In the genomic region with DNA sequence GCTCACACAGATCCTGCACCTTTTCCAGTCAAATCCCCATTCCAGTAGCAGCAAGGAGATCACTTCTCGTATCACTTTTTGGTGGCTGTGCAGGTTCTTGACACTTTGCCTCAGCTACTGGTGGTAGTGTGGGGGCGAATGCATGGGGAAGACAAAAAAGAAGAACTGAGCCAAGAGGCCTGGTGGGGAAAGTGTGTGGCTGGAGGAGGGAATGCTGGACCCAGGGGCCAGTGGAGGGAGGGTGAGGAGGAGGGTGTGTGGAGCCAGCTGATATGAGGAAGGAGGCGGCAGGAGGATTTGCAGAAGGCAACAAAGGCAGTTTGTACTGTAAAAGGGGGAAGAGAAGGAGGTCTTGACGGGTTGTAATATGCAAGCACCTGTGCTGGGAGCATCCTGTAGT, we compare ENCODE assay signal across 13 cellular contexts. TPM values are rescaled to one million over a fixed set of nuclear protein-coding genes. Genes with fewer than 3 reads are reported as not detected.
DNase-seq lines count a peak whose midpoint lies in the region; ATAC-seq and TF ChIP-seq lines count a peak whose summit lies in the region.
"Had no signal": no experiment of that assay in that cellular context is flagged by ENCODE, and none has a peak within 500 bp of the region (broad histone marks: within the 10 kb centered on the region; RNA-seq: fewer than 3 reads in every experiment).

No MANE protein-coding gene starts in this region.

- TF ChIP-seq CTCF in left ventricle myocardium inferior (IDR thresholded peaks at IDR 0.05; ENCODE audit: borderline replicate concordance) (no peak), lower lobe of right lung (IDR thresholded peaks at IDR 0.05) (no peak), right lobe of liver (IDR thresholded peaks at IDR 0.05) (no peak)

- H3K27me3 ChIP-seq in left ventricle myocardium inferior (ENCODE audit: low read depth) (peaks cover 17% of the 10 kb centered on the region), lower lobe of right lung (ENCODE audit: low read depth) (no peaks in the 10 kb centered on the region), right lobe of liver (no peaks in the 10 kb centered on the region)
- H3K27me3 ChIP-seq: BLaER1 had no signal

- DNase-seq in Right ventricle myocardium inferior (ENCODE audit: missing footprints) (peak; percentile 15), left ventricle myocardium inferior (no peak), SKM-1 (lab: John Stamatoyannopoulos, UW; ENCODE audit: unreplicated experiment) (peak; percentile 18), lower lobe of right lung (peak; percentile 50), right lobe of liver (no peak), ACHN (no peak)
- DNase-seq: CD4-positive, CD25-positive, alpha-beta regulatory T cell; DMS53; GF-D8; GOT3; H9 had no signal

- in situ Hi-C loops in ACHN (cut with HindIII; ENCODE audit: low pct_ligation_motif_present, low pct_unique_long_range_greater_than_20kb, low sequenced_read_pairs) = no loop called here

- H3K36me3 ChIP-seq in left ventricle myocardium inferior = no peaks in the 10 kb centered on the region
- H3K36me3 ChIP-seq in lower lobe of right lung = no peaks in the 10 kb centered on the region
- no peaks in the 10 kb centered on the region for H3K36me3 ChIP-seq in right lobe of liver
- H3K36me3 ChIP-seq: BLaER1 had no signal

- H3K9me3 ChIP-seq in left ventricle myocardium inferior (replicated peaks) (no peaks in the 10 kb centered on the region), lower lobe of right lung (no peaks in the 10 kb centered on the region), right lobe of liver (no peaks in the 10 kb centered on the region)
- H3K9me3 ChIP-seq: BLaER1 had no signal

- ATAC-seq in Right ventricle myocardium inferior (no peak), lower lobe of right lung (peak; percentile 47 to 53), GM18511 (IDR thresholded peaks at IDR 0.05; ENCODE audit: unreplicated experiment) (no peak), right lobe of liver (no peak)

- 75% methylated on average over 4 of the region's 4 CpGs for WGBS in right lobe of liver (ENCODE audit: insufficient coverage, low coverage, low lambda C conversion rate, missing lambda C conversion rate)

- intact Hi-C loops in Right ventricle myocardium inferior (cut with DNase I) (no loop called here), left ventricle myocardium inferior (cut with micrococcal nuclease) (no loop called here), lower lobe of right lung (cut with DNase I) (no loop called here), right lobe of liver (cut with DNase I) (loop anchor here in 1 of 2 donors (10.0 kb wide), 1 partner anchor 67 kb away; a partner anchor contains a TSS)

- H3K27ac ChIP-seq in left ventricle myocardium inferior (replicated peaks) = no peak overlapping the region
- H3K27ac ChIP-seq in lower lobe of right lung = no peak overlapping the region
- no peak overlapping the region for H3K27ac ChIP-seq in right lobe of liver
- H3K27ac ChIP-seq: BLaER1 had no signal

- TF ChIP-seq POLR2A in right lobe of liver (IDR thresholded peaks at IDR 0.05) = no peak

- H3K4me3 ChIP-seq in left ventricle myocardium inferior (no peak overlapping the region), lower lobe of right lung (no peak overlapping the region), right lobe of liver (no peak overlapping the region)
- H3K4me3 ChIP-seq: BLaER1 had no signal

- H3K4me1 ChIP-seq in left ventricle myocardium inferior (no peaks in the 10 kb centered on the region), lower lobe of right lung (no peaks in the 10 kb centered on the region), right lobe of liver (no peaks in the 10 kb centered on the region)
- H3K4me1 ChIP-seq: BLaER1 had no signal

RNA-seq across cellular contexts. Expression of a gene that starts 15.7 kb away (rescaled TPM):
- 185 TPM for total RNA-seq in Right ventricle myocardium inferior
- 170 TPM for total RNA-seq in left ventricle myocardium inferior
- total RNA-seq in lower lobe of right lung = 1,186 TPM
- 100 to 1,000 TPM; 245 to 565 (median 439) TPM for total RNA-seq in right lobe of liver

Comparison
In these comparisons a context has a peak if more than half of its experiments do, and no peak if none do; other contexts are left out.
1. DNase-seq: peak in Right ventricle myocardium inferior (single experiment), SKM-1 (single experiment) and lower lobe of right lung (single experiment); none in left ventricle myocardium inferior (single experiment), right lobe of liver (0 of 3) and ACHN (single experiment).
2. ATAC-seq: peak in lower lobe of right lung (2 of 2); none in Right ventricle myocardium inferior (single experiment), GM18511 (single experiment) and right lobe of liver (0 of 4).